ENCODE assay signal across 13 cellular contexts in genomic region chr1:106924360-106924759, GRCh38.
DNase-seq lines count a peak whose midpoint lies in the region; ATAC-seq and TF ChIP-seq lines count a peak whose summit lies in the region.
"Had no signal": no experiment of that assay in that cellular context is flagged by ENCODE, and none has a peak within 500 bp of the region (broad histone marks: within the 10 kb centered on the region; RNA-seq: fewer than 3 reads in every experiment).

No MANE protein-coding gene starts in this region.

- no peaks in the 10 kb centered on the region for H3K79me2 ChIP-seq in GM23338 (replicated peaks; ENCODE audit: insufficient read depth)
- H3K79me2 ChIP-seq in hepatocyte: no peaks in the 10 kb centered on the region

- WGBS in hepatocyte (ENCODE audit: low lambda C conversion rate, missing lambda C conversion rate): 72% methylated on average over 5 of the region's 5 CpGs

- H3K27ac ChIP-seq in GM23338 (ENCODE audit: low read depth) (no peak overlapping the region), hepatocyte (no peak overlapping the region), colonic mucosa (no peak overlapping the region)
- H3K27ac ChIP-seq: SJCRH30 had no signal

- H3K4me3 Mint-ChIP-seq in GM23338: no peak overlapping the region
- H3K4me3 Mint-ChIP-seq: activated B cell treated with CpG ODN at 0.5 μM for 24 hours had no signal

- H3K9me2 ChIP-seq in GM23338 (ENCODE audit: insufficient read depth) (no peaks in the 10 kb centered on the region), hepatocyte (replicated peaks; ENCODE audit: insufficient read depth) (no peaks in the 10 kb centered on the region)

- H3K9me3 ChIP-seq in hepatocyte (ENCODE audit: low read depth) (no peaks in the 10 kb centered on the region), colonic mucosa (no peaks in the 10 kb centered on the region)

- H3K4me1 ChIP-seq in GM23338 (ENCODE audit: insufficient read depth) (peaks cover 8% of the 10 kb centered on the region; the same call in 1 of the 2 replicates), hepatocyte (ENCODE audit: insufficient read depth) (no peaks in the 10 kb centered on the region), colonic mucosa (no peaks in the 10 kb centered on the region)
- H3K4me1 ChIP-seq: SJCRH30 had no signal

- no peaks in the 10 kb centered on the region for H3F3A ChIP-seq in GM23338 (replicated peaks; ENCODE audit: low read depth)

- H3K4me2 ChIP-seq in GM23338 (no peak overlapping the region), hepatocyte (no peak overlapping the region)

- H3K9me3 Mint-ChIP-seq in GM23338: no peaks in the 10 kb centered on the region
- H3K9me3 Mint-ChIP-seq: activated B cell treated with CpG ODN at 0.5 μM for 24 hours had no signal

- H3K27me3 ChIP-seq in GM23338 (ENCODE audit: insufficient read depth): no peaks in the 10 kb centered on the region
- no peaks in the 10 kb centered on the region for H3K27me3 ChIP-seq in hepatocyte
- H3K27me3 ChIP-seq in colonic mucosa: no peaks in the 10 kb centered on the region

- DNase-seq in GM23338 (ENCODE audit: low spot score) (peak; percentile 74), T1000 (lab: John Stamatoyannopoulos, UW) (peak; percentile 3), glomerular visceral epithelial cell (ENCODE audit: extremely low spot score) (peak; percentile 74), non-pigmented ciliary epithelial cell (ENCODE audit: low read depth) (peak; percentile 38), hepatocyte (ENCODE audit: low spot score) (no peak), colonic mucosa (no peak)
- DNase-seq: activated B cell treated with CpG ODN at 0.5 μM for 24 hours; effector memory CD4-positive, alpha-beta T cell; NCI-H1092 treated with DMSO at 0.1 percent for 48 hours; NCI-H526 had no signal

- no peaks in the 10 kb centered on the region for H3K27me3 Mint-ChIP-seq in GM23338 (ENCODE audit: insufficient read depth, low read depth, poor library complexity)
- H3K27me3 Mint-ChIP-seq: activated B cell treated with CpG ODN at 0.5 μM for 24 hours had no signal

- no peak overlapping the region for H3K9ac ChIP-seq in colonic mucosa (ENCODE audit: low read depth in 2 of 2, low read length in 2 of 2)

- H4K20me1 ChIP-seq in GM23338 (replicated peaks; ENCODE audit: insufficient read depth) (no peaks in the 10 kb centered on the region), hepatocyte (ENCODE audit: insufficient read depth, poor library complexity, severe bottlenecking) (no peaks in the 10 kb centered on the region)

- no peak overlapping the region for H3K4me3 ChIP-seq in GM23338
- no peak overlapping the region for H3K4me3 ChIP-seq in hepatocyte
- H3K4me3 ChIP-seq in colonic mucosa: no peak overlapping the region
- H3K4me3 ChIP-seq: SJCRH30 had no signal

- ATAC-seq in GM23338 (peak; percentile 94), HG02840 (IDR thresholded peaks at IDR 0.05; ENCODE audit: low FRiP score, unreplicated experiment) (no peak), HG02642 (IDR thresholded peaks at IDR 0.05; ENCODE audit: poor library complexity, unreplicated experiment) (no peak)

- H3K36me3 ChIP-seq in GM23338 (ENCODE audit: insufficient read depth) (no peaks in the 10 kb centered on the region), hepatocyte (replicated peaks; ENCODE audit: insufficient read depth, low read depth) (no peaks in the 10 kb centered on the region), colonic mucosa (no peaks in the 10 kb centered on the region)
- H3K36me3 ChIP-seq: SJCRH30 had no signal

- TF ChIP-seq CTCF in GM23338 (conservative IDR thresholded peaks at IDR 0.05; ENCODE audit: low read depth in 2 of 2) (no peak), hepatocyte (IDR thresholded peaks at IDR 0.05; ENCODE audit: poor library complexity) (no peak), colonic mucosa (IDR thresholded peaks at IDR 0.05) (no peak)

- H3K36me3 Mint-ChIP-seq in GM23338 (ENCODE audit: low read depth): no peaks in the 10 kb centered on the region

- H3K4me1 Mint-ChIP-seq in GM23338: peaks cover 6% of the 10 kb centered on the region
- H3K4me1 Mint-ChIP-seq: activated B cell treated with CpG ODN at 0.5 μM for 24 hours had no signal

- H3K27ac Mint-ChIP-seq in GM23338: peak overlapping the region; percentile 46; the same call in 1 of the 2 replicates
- H3K27ac Mint-ChIP-seq: activated B cell treated with CpG ODN at 0.5 μM for 24 hours had no signal

- H2AFZ ChIP-seq in GM23338 (peak overlapping the region; percentile 3; the same call in 1 of the 2 replicates), hepatocyte (no peak overlapping the region)

- intact Hi-C loops in colonic mucosa (cut with DNase I): no loop called here

TF ChIP-seq in GM23338, 12 proteins besides CTCF, POLR2A, EP300 and RAD21:
- TF ChIP-seq ZNF462 (CRISPR knock-in tag; IDR thresholded peaks at IDR 0.05) (peak; percentile 20; the same call in 1 of the 2 replicates), ETS1 (IDR thresholded peaks at IDR 0.05) (no peak), CREB1 (CRISPR knock-in tag; IDR thresholded peaks at IDR 0.05; ENCODE audit: low read depth) (no peak), EZH2phosphoT487 (IDR thresholded peaks at IDR 0.05; ENCODE audit: unreplicated experiment) (no peak)

Comparison
In these comparisons a context has a peak if more than half of its experiments do, and no peak if none do; other contexts are left out.
1. DNase-seq: peak in GM23338 (single experiment), T1000 (single experiment), glomerular visceral epithelial cell (single experiment) and non-pigmented ciliary epithelial cell (single experiment); none in hepatocyte (single experiment) and colonic mucosa (single experiment).